Comparison of ENCODE assay signal across 1 cellular context in the genomic region with DNA sequence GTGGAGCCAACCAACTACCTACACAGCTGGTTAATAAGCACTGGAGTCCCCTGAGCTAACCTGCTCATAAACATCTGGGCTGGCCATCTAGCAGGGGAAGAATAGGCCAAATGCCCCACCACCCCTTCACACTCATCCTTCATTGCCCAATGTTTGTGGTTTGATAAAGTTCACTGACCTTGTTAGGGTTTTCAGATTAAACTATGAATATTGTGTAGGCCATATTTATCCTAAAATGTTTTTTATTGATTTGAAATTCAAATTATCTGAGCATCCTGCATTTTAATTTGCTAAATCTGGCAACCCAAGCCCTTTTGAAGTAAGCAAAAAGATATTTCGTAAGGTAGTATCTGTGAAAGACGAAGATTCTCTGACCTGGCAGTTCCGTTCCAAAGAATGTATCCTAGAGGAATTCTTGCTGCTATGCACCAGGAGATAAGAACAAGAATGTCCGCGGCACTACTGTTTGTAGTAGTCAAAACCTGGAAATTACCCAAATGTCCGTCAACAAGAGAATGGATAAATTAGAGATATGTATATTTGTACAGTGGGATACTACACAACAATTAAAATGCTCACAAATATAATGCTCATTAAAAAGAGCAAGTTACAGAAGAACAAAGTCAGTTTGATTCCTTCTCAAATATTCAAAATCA.
A peak's percentile ranks its signal among the peaks of the same experiment; 100 is the strongest.
TF ChIP-seq lines count a peak whose summit lies in the region.

No MANE protein-coding gene starts in this region.

TF ChIP-seq in HepG2, 621 proteins besides CTCF, POLR2A, EP300 and RAD21 (continued from another document and continues in another):
- TF ChIP-seq, protein P1, sequence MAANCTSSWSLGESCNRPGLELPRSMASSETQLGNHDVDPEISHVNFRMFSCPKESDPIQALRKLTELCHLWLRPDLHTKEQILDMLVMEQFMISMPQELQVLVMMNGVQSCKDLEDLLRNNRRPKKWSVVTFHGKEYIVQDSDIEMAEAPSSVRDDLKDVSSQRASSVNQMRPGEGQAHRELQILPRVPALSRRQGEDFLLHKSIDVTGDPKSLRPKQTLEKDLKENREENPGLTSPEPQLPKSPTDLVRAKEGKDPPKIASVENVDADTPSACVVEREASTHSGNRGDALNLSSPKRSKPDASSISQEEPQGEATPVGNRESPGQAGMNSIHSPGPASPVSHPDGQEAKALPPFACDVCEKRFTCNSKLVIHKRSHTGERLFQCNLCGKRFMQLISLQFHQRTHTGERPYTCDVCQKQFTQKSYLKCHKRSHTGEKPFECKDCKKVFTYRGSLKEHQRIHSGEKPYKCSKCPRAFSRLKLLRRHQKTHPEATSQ (CRISPR knock-in tag; IDR thresholded peaks at IDR 0.05; ENCODE audit: borderline replicate concordance) = no peak
- TF ChIP-seq, protein P2, sequence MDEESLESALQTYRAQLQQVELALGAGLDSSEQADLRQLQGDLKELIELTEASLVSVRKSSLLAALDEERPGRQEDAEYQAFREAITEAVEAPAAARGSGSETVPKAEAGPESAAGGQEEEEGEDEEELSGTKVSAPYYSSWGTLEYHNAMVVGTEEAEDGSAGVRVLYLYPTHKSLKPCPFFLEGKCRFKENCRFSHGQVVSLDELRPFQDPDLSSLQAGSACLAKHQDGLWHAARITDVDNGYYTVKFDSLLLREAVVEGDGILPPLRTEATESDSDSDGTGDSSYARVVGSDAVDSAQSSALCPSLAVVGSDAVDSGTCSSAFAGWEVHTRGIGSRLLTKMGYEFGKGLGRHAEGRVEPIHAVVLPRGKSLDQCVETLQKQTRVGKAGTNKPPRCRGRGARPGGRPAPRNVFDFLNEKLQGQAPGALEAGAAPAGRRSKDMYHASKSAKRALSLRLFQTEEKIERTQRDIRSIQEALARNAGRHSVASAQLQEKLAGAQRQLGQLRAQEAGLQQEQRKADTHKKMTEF (CRISPR knock-in tag; IDR thresholded peaks at IDR 0.05) = peak; percentile 50
- no peak for TF ChIP-seq HNF4G (IDR thresholded peaks at IDR 0.05; ENCODE audit: borderline replicate concordance, low read depth, low read length)
- no peak for TF ChIP-seq HNF4G (CRISPR knock-in tag; IDR thresholded peaks at IDR 0.05; ENCODE audit: borderline replicate concordance, low read depth)
- no peak for TF ChIP-seq HNRNPUL1 (IDR thresholded peaks at IDR 0.05; ENCODE audit: low read depth, low read length)
- TF ChIP-seq FOXA3 (CRISPR knock-in tag; IDR thresholded peaks at IDR 0.05) = no peak; the same call in none of the 2 replicates
- TF ChIP-seq, protein P3, sequence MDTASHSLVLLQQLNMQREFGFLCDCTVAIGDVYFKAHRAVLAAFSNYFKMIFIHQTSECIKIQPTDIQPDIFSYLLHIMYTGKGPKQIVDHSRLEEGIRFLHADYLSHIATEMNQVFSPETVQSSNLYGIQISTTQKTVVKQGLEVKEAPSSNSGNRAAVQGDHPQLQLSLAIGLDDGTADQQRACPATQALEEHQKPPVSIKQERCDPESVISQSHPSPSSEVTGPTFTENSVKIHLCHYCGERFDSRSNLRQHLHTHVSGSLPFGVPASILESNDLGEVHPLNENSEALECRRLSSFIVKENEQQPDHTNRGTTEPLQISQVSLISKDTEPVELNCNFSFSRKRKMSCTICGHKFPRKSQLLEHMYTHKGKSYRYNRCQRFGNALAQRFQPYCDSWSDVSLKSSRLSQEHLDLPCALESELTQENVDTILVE (CRISPR knock-in tag; IDR thresholded peaks at IDR 0.05) = peak; percentile 82; the same call in 1 of the 2 replicates
- TF ChIP-seq, protein P4, sequence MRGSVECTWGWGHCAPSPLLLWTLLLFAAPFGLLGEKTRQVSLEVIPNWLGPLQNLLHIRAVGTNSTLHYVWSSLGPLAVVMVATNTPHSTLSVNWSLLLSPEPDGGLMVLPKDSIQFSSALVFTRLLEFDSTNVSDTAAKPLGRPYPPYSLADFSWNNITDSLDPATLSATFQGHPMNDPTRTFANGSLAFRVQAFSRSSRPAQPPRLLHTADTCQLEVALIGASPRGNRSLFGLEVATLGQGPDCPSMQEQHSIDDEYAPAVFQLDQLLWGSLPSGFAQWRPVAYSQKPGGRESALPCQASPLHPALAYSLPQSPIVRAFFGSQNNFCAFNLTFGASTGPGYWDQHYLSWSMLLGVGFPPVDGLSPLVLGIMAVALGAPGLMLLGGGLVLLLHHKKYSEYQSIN (CRISPR knock-in tag; IDR thresholded peaks at IDR 0.05; ENCODE audit: borderline replicate concordance) = no peak
- TF ChIP-seq KAT8 (CRISPR knock-in tag; IDR thresholded peaks at IDR 0.05) = peak; percentile 37
- peak; percentile 64; the same call in 1 of the 2 replicates for TF ChIP-seq RXRA (CRISPR knock-in tag; IDR thresholded peaks at IDR 0.05)
- no peak for TF ChIP-seq ZFP82 (CRISPR knock-in tag; IDR thresholded peaks at IDR 0.05; ENCODE audit: borderline replicate concordance)
- peak; percentile 11; the same call in 1 of the 2 replicates for TF ChIP-seq ZNF792 (CRISPR knock-in tag; IDR thresholded peaks at IDR 0.05)
- peak; percentile 69; the same call in 1 of the 2 replicates for TF ChIP-seq SOX5 (CRISPR knock-in tag; IDR thresholded peaks at IDR 0.05; ENCODE audit: borderline replicate concordance)
- TF ChIP-seq ERF (CRISPR knock-in tag; IDR thresholded peaks at IDR 0.05) = 0 out of 2 replicates have a peak, but pooled peaks have one; percentile 17
- no peak for TF ChIP-seq REL (CRISPR knock-in tag; conservative IDR thresholded peaks at IDR 0.05)
- TF ChIP-seq, protein P5, sequence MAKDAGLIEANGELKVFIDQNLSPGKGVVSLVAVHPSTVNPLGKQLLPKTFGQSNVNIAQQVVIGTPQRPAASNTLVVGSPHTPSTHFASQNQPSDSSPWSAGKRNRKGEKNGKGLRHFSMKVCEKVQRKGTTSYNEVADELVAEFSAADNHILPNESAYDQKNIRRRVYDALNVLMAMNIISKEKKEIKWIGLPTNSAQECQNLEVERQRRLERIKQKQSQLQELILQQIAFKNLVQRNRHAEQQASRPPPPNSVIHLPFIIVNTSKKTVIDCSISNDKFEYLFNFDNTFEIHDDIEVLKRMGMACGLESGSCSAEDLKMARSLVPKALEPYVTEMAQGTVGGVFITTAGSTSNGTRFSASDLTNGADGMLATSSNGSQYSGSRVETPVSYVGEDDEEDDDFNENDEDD (CRISPR knock-in tag; IDR thresholded peaks at IDR 0.05; ENCODE audit: borderline replicate concordance) = no peak
- peak; percentile 46; the same call in 1 of the 2 replicates for TF ChIP-seq PHF8 (CRISPR knock-in tag; IDR thresholded peaks at IDR 0.05)
- TF ChIP-seq, protein P6, sequence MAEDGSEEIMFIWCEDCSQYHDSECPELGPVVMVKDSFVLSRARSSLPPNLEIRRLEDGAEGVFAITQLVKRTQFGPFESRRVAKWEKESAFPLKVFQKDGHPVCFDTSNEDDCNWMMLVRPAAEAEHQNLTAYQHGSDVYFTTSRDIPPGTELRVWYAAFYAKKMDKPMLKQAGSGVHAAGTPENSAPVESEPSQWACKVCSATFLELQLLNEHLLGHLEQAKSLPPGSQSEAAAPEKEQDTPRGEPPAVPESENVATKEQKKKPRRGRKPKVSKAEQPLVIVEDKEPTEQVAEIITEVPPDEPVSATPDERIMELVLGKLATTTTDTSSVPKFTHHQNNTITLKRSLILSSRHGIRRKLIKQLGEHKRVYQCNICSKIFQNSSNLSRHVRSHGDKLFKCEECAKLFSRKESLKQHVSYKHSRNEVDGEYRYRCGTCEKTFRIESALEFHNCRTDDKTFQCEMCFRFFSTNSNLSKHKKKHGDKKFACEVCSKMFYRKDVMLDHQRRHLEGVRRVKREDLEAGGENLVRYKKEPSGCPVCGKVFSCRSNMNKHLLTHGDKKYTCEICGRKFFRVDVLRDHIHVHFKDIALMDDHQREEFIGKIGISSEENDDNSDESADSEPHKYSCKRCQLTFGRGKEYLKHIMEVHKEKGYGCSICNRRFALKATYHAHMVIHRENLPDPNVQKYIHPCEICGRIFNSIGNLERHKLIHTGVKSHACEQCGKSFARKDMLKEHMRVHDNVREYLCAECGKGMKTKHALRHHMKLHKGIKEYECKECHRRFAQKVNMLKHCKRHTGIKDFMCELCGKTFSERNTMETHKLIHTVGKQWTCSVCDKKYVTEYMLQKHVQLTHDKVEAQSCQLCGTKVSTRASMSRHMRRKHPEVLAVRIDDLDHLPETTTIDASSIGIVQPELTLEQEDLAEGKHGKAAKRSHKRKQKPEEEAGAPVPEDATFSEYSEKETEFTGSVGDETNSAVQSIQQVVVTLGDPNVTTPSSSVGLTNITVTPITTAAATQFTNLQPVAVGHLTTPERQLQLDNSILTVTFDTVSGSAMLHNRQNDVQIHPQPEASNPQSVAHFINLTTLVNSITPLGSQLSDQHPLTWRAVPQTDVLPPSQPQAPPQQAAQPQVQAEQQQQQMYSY (CRISPR knock-in tag; IDR thresholded peaks at IDR 0.05) = peak; percentile 58; the same call in 1 of the 2 replicates
- TF ChIP-seq CBFB (CRISPR knock-in tag; IDR thresholded peaks at IDR 0.05) = peak; percentile 97
- TF ChIP-seq RCOR2 (CRISPR knock-in tag; IDR thresholded peaks at IDR 0.05) = peak; percentile 46; the same call in 1 of the 2 replicates
- no peak for TF ChIP-seq REPIN1 (CRISPR knock-in tag; IDR thresholded peaks at IDR 0.05; ENCODE audit: borderline replicate concordance, low read depth)
- TF ChIP-seq ZNF331 (CRISPR knock-in tag; IDR thresholded peaks at IDR 0.05) = peak; percentile 31
- TF ChIP-seq, protein P7, sequence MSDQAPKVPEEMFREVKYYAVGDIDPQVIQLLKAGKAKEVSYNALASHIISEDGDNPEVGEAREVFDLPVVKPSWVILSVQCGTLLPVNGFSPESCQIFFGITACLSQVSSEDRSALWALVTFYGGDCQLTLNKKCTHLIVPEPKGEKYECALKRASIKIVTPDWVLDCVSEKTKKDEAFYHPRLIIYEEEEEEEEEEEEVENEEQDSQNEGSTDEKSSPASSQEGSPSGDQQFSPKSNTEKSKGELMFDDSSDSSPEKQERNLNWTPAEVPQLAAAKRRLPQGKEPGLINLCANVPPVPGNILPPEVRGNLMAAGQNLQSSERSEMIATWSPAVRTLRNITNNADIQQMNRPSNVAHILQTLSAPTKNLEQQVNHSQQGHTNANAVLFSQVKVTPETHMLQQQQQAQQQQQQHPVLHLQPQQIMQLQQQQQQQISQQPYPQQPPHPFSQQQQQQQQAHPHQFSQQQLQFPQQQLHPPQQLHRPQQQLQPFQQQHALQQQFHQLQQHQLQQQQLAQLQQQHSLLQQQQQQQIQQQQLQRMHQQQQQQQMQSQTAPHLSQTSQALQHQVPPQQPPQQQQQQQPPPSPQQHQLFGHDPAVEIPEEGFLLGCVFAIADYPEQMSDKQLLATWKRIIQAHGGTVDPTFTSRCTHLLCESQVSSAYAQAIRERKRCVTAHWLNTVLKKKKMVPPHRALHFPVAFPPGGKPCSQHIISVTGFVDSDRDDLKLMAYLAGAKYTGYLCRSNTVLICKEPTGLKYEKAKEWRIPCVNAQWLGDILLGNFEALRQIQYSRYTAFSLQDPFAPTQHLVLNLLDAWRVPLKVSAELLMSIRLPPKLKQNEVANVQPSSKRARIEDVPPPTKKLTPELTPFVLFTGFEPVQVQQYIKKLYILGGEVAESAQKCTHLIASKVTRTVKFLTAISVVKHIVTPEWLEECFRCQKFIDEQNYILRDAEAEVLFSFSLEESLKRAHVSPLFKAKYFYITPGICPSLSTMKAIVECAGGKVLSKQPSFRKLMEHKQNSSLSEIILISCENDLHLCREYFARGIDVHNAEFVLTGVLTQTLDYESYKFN (CRISPR knock-in tag; conservative IDR thresholded peaks at IDR 0.05) = peak; percentile 84
- TF ChIP-seq MTF1 (CRISPR knock-in tag; IDR thresholded peaks at IDR 0.05) = peak; percentile 21; the same call in 1 of the 2 replicates
- TF ChIP-seq SAP130 (CRISPR knock-in tag; IDR thresholded peaks at IDR 0.05; ENCODE audit: low read depth) = peak; percentile 42
- TF ChIP-seq ZNF879 (CRISPR knock-in tag; IDR thresholded peaks at IDR 0.05) = no peak
- peak; percentile 91 for TF ChIP-seq NFIC (IDR thresholded peaks at IDR 0.05; ENCODE audit: low read length)
- TF ChIP-seq, protein P8, sequence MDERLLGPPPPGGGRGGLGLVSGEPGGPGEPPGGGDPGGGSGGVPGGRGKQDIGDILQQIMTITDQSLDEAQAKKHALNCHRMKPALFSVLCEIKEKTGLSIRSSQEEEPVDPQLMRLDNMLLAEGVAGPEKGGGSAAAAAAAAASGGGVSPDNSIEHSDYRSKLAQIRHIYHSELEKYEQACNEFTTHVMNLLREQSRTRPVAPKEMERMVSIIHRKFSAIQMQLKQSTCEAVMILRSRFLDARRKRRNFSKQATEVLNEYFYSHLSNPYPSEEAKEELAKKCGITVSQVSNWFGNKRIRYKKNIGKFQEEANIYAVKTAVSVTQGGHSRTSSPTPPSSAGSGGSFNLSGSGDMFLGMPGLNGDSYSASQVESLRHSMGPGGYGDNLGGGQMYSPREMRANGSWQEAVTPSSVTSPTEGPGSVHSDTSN (CRISPR knock-in tag; IDR thresholded peaks at IDR 0.05) = no peak
- TF ChIP-seq CREB1 (IDR thresholded peaks at IDR 0.05) = no peak
- peak; percentile 54 for TF ChIP-seq CREB1 (CRISPR knock-in tag; IDR thresholded peaks at IDR 0.05)
- no peak for TF ChIP-seq POLR2AphosphoS2 (IDR thresholded peaks at IDR 0.05; ENCODE audit: low read depth, low read length)
- no peak for TF ChIP-seq KDM3A (CRISPR knock-in tag; IDR thresholded peaks at IDR 0.05; ENCODE audit: low read depth)
- TF ChIP-seq, protein P9, sequence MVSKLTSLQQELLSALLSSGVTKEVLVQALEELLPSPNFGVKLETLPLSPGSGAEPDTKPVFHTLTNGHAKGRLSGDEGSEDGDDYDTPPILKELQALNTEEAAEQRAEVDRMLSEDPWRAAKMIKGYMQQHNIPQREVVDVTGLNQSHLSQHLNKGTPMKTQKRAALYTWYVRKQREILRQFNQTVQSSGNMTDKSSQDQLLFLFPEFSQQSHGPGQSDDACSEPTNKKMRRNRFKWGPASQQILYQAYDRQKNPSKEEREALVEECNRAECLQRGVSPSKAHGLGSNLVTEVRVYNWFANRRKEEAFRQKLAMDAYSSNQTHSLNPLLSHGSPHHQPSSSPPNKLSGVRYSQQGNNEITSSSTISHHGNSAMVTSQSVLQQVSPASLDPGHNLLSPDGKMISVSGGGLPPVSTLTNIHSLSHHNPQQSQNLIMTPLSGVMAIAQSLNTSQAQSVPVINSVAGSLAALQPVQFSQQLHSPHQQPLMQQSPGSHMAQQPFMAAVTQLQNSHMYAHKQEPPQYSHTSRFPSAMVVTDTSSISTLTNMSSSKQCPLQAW (CRISPR knock-in tag; IDR thresholded peaks at IDR 0.05) = peak; percentile 38; the same call in 1 of the 2 replicates
- no peak for TF ChIP-seq LCORL (IDR thresholded peaks at IDR 0.05)
- TF ChIP-seq LCORL (CRISPR knock-in tag; IDR thresholded peaks at IDR 0.05) = peak; percentile 41
- TF ChIP-seq SMYD3 (CRISPR knock-in tag; IDR thresholded peaks at IDR 0.05) = peak; percentile 67; the same call in 1 of the 2 replicates
- peak; percentile 69 for TF ChIP-seq FOSL2 (CRISPR knock-in tag; IDR thresholded peaks at IDR 0.05)
- TF ChIP-seq, protein P10, sequence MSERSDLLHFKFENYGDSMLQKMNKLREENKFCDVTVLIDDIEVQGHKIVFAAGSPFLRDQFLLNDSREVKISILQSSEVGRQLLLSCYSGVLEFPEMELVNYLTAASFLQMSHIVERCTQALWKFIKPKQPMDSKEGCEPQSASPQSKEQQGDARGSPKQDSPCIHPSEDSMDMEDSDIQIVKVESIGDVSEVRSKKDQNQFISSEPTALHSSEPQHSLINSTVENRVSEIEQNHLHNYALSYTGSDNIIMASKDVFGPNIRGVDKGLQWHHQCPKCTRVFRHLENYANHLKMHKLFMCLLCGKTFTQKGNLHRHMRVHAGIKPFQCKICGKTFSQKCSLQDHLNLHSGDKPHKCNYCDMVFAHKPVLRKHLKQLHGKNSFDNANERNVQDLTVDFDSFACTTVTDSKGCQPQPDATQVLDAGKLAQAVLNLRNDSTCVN (CRISPR knock-in tag; IDR thresholded peaks at IDR 0.05; ENCODE audit: borderline replicate concordance) = no peak
- TF ChIP-seq MIER3 (CRISPR knock-in tag; IDR thresholded peaks at IDR 0.05; ENCODE audit: borderline replicate concordance) = 0 out of 2 replicates have a peak, but pooled peaks have one; percentile 30
- TF ChIP-seq RBM39 (IDR thresholded peaks at IDR 0.05; ENCODE audit: low read depth, low read length, poor library complexity, severe bottlenecking) = no peak
- TF ChIP-seq ZNF558 (CRISPR knock-in tag; IDR thresholded peaks at IDR 0.05; ENCODE audit: borderline replicate concordance) = 0 out of 2 replicates have a peak, but pooled peaks have one; percentile 25
- peak; percentile 10; the same call in 1 of the 2 replicates for TF ChIP-seq MXD4 (CRISPR knock-in tag; IDR thresholded peaks at IDR 0.05)
